Comparison of ENCODE assay signal across 9 cellular contexts in the genomic region with DNA sequence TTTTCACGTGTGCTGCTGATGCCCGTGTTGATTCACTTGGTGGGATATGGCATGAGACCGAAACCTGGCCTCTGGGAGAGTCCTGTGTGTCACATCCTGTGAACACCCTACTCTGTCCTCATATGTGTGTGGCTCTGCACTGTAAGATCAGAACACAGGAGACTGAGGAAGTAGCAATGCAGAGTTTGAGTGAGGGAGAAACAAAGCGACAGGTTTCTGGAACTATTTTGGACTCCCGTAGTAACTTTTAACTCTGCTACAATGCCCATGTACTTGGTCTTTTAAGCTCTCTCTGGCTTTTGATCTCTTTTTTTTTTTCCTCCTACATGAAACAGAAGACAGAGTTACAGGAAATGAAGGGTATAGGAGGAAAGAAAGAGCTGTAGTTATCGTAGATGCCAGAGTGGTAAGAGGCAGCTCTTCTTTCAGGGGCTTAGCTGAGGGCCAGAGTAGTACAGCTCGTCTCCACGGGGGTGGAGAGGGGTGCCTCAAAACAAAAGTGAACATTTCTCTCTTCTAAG. TPM values are rescaled to one million over a fixed set of nuclear protein-coding genes. Genes with fewer than 3 reads are reported as not detected.
A peak's percentile ranks its signal among the peaks of the same experiment; 100 is the strongest.
DNase-seq lines count a peak whose midpoint lies in the region; ATAC-seq lines count a peak whose summit lies in the region.
"Had no signal": no experiment of that assay in that cellular context is flagged by ENCODE, and none has a peak within 500 bp of the region (broad histone marks: within the 10 kb centered on the region; RNA-seq: fewer than 3 reads in every experiment).

No MANE protein-coding gene starts in this region.

- H3K9ac ChIP-seq in BLaER1: no peak overlapping the region

- DNase-seq in HPDE6-E6E7 (ENCODE audit: extremely low spot score): peak; percentile 56
- peak; percentile 11 to 19 for DNase-seq in activated CD8-positive, alpha-beta memory T cell treated with anti-CD3 and anti-CD28 coated beads for 1 hour (ENCODE audit: extremely low read depth in 1 of 2, low read depth in 1 of 2)
- peak; percentile 78 for DNase-seq in renal cortical epithelial cell (ENCODE audit: low read depth)
- no peak for DNase-seq in NCI-H2107 treated with DMSO at 0.1 percent for 48 hours (lab: John Stamatoyannopoulos, UW; ENCODE audit: unreplicated experiment)
- no peak for DNase-seq in NCI-H526 (lab: John Stamatoyannopoulos, UW)

- H3K27ac ChIP-seq in BLaER1 (no peak overlapping the region), esophagus (ENCODE audit: low read depth in 2 of 2, low read length in 1 of 2) (peak overlapping the region; percentile 57 to 84)

- H3K36me3 ChIP-seq in BLaER1 (no peaks in the 10 kb centered on the region), esophagus (ENCODE audit: control insufficient read depth in 2 of 2, insufficient read depth in 2 of 2, low read length in 1 of 2) (no peaks in the 10 kb centered on the region)

- 27 to 38% methylated on average over 8 of the region's 8 CpGs for WGBS in esophagus, 2 donors

- no peaks in the 10 kb centered on the region for H3K9me3 ChIP-seq in BLaER1
- no peaks in the 10 kb centered on the region for H3K9me3 ChIP-seq in esophagus (ENCODE audit: control insufficient read depth in 2 of 2, insufficient read depth in 1 of 2, low read depth in 1 of 2, low read length in 1 of 2)

- H4K20me1 ChIP-seq in BLaER1: no peaks in the 10 kb centered on the region

- H3K4me2 ChIP-seq in BLaER1: peak overlapping the region; percentile 12; the same call in 1 of the 2 replicates

- H3K4me1 ChIP-seq in BLaER1 (peaks cover 11% of the 10 kb centered on the region), esophagus (ENCODE audit: control insufficient read depth in 2 of 2, insufficient read depth in 2 of 2, low read length in 1 of 2) (no peaks in the 10 kb centered on the region)

- no peaks in the 10 kb centered on the region for H3K27me3 ChIP-seq in BLaER1
- H3K27me3 ChIP-seq in esophagus (ENCODE audit: control insufficient read depth in 1 of 2, insufficient read depth in 2 of 2, low read length in 2 of 2): no peaks in the 10 kb centered on the region

- ATAC-seq in GM21360 (IDR thresholded peaks at IDR 0.05; ENCODE audit: unreplicated experiment): peak; percentile 87

- no peak overlapping the region for H3K4me3 ChIP-seq in BLaER1
- no peak overlapping the region for H3K4me3 ChIP-seq in esophagus (ENCODE audit: low read depth in 1 of 2, low read length in 2 of 2)

RNA-seq across cellular contexts. Expression of gene GRAMD2B, which starts 26.6 kb away (rescaled TPM):
- polyA plus RNA-seq in esophagus: 10 to 100 TPM in 1 of 2 donors, 1 to 10 TPM in 1; 6.0 to 10.9 TPM
- 66.9 and 86.0 TPM in 2 replicates for total RNA-seq in renal cortical epithelial cell
- polyA plus RNA-seq: neural cell had no signal

Comparison
In these comparisons a context has a peak if more than half of its experiments do, and no peak if none do; other contexts are left out.
1. DNase-seq: peak in HPDE6-E6E7 (single experiment), activated CD8-positive, alpha-beta memory T cell treated with anti-CD3 and anti-CD28 coated beads for 1 hour (2 of 2) and renal cortical epithelial cell (single experiment); none in NCI-H2107 treated with DMSO at 0.1 percent for 48 hours (single experiment) and NCI-H526 (0 of 2).